In genomic region chr1:25616080-25616931, GRCh38 we compare ENCODE assay signal across 8 cellular contexts. TPM values are rescaled to one million over a fixed set of nuclear protein-coding genes. Genes with fewer than 3 reads are reported as not detected.
A peak's percentile ranks its signal among the peaks of the same experiment; 100 is the strongest.
DNase-seq lines count a peak whose midpoint lies in the region; ATAC-seq and TF ChIP-seq lines count a peak whose summit lies in the region.

Gene MAN1C1 (plus strand): TSS chr1:25616791. CDS start chr1:25617798, 1,007 bp downstream.

- peak within 1 kb of the TSS; percentile 59 to 81 (median 74) for H3K9ac ChIP-seq in BLaER1 treated with 17β-estradiol and CSF1 and Interleukin-3, amounts not matched to agents 10 nM and 100 nM

- peaks cover 28% of the 10 kb centered on the region for H3K4me1 Mint-ChIP-seq in endothelial cell (ENCODE audit: unreplicated experiment)

- DNase-seq in HL-60 (ENCODE audit: low read depth in 1 of 2, low spot score in 1 of 2) (peak; percentile 57 to 73), NOMO-1 treated with dmso at 0.1 percent for 144 hours (lab: John Stamatoyannopoulos, UW; ENCODE audit: unreplicated experiment) (peak; percentile 73), endothelial cell (ENCODE audit: low spot score) (peak; percentile 93)
- peak; percentile 83 for DNase-seq in activated CD8-positive, alpha-beta memory T cell treated with anti-CD3 and anti-CD28 coated beads, Interleukin-2, amount 50 U/mL, for 4 hours
- peak; percentile 53 for DNase-seq in stimulated activated CD8-positive, alpha-beta memory T cell treated with anti-CD3 and anti-CD28 coated beads, Interleukin-15, amount 100 ng/mL, for 1 hour (ENCODE audit: low read depth)

- peak within 1 kb of the TSS; percentile 74 for H3K4me3 Mint-ChIP-seq in endothelial cell (ENCODE audit: unreplicated experiment)

- TF ChIP-seq CTCF in HL-60 (IDR thresholded peaks at IDR 0.05; ENCODE audit: insufficient read depth, low read length): no peak
- TF ChIP-seq CTCF in endothelial cell (IDR thresholded peaks at IDR 0.05; ENCODE audit: unreplicated experiment): peak; percentile 34

- peak within 1 kb of the TSS; percentile 69 to 82 (median 75) for H3K4me3 ChIP-seq in BLaER1 treated with 17β-estradiol and CSF1 and Interleukin-3, amounts not matched to agents 10 nM and 100 nM
- H3K4me3 ChIP-seq in HL-60 (replicated peaks; ENCODE audit: insufficient read depth, low read length): peak within 1 kb of the TSS; percentile 72
- H3K4me3 ChIP-seq in mesodermal cell (ENCODE audit: extremely low read depth, insufficient read depth, low read length, poor library complexity, severe bottlenecking): peak within 1 kb of the TSS; percentile 56

- 0 to 1% methylated on average over 65 to 72 of the region's 107 CpGs for WGBS in mesodermal cell (ENCODE audit: insufficient coverage in 2 of 2), 2 experiments

- H3K4me1 ChIP-seq in BLaER1 treated with 17β-estradiol and CSF1 and Interleukin-3, amounts not matched to agents 10 nM and 100 nM: peaks cover 11 to 42% (median 30%) of the 10 kb centered on the region in 10 experiments
- peaks cover 10% of the 10 kb centered on the region for H3K4me1 ChIP-seq in mesodermal cell (ENCODE audit: control insufficient read depth, insufficient read depth, low read length, poor library complexity, severe bottlenecking)

- H3K27ac Mint-ChIP-seq in endothelial cell (ENCODE audit: unreplicated experiment): peak within 1 kb of the TSS; percentile 10

- H3K27me3 ChIP-seq in BLaER1 treated with 17β-estradiol and CSF1 and Interleukin-3, amounts not matched to agents 10 nM and 100 nM: peaks cover 23 to 49% (median 32%) of the 10 kb centered on the region in 11 experiments
- no peaks in the 10 kb centered on the region for H3K27me3 ChIP-seq in HL-60 (ENCODE audit: insufficient read depth, poor library complexity, severe bottlenecking)

- H3K4me2 ChIP-seq in BLaER1 treated with 17β-estradiol and CSF1 and Interleukin-3, amounts not matched to agents 10 nM and 100 nM: peak within 1 kb of the TSS; percentile 97 to 100 (median 100)

- ATAC-seq in GM19328 (IDR thresholded peaks at IDR 0.05; ENCODE audit: unreplicated experiment): peak; percentile 63

- H3K27me3 Mint-ChIP-seq in endothelial cell (ENCODE audit: unreplicated experiment): peaks cover 13% of the 10 kb centered on the region

- no peaks in the 10 kb centered on the region for H3K36me3 ChIP-seq in BLaER1 treated with 17β-estradiol and CSF1 and Interleukin-3, amounts not matched to agents 10 nM and 100 nM
- no peaks in the 10 kb centered on the region for H3K36me3 ChIP-seq in mesodermal cell (ENCODE audit: control insufficient read depth, insufficient read depth, low read length)

- H4K20me1 ChIP-seq in BLaER1 treated with 17β-estradiol and CSF1 and Interleukin-3, amounts not matched to agents 10 nM and 100 nM: peaks cover 0 to 38% (median 11%) of the 10 kb centered on the region in 11 experiments; a peak in 13 of 22 replicates

- peak within 1 kb of the TSS in 9 of 11 experiments; percentile 16 to 64 (median 47); a peak in 19 of 22 replicates for H3K27ac ChIP-seq in BLaER1 treated with 17β-estradiol and CSF1 and Interleukin-3, amounts not matched to agents 10 nM and 100 nM
- H3K27ac ChIP-seq in HL-60 (replicated peaks) (0 out of 2 replicates have a peak within 1 kb of the TSS, but pooled peaks have one; percentile 9), mesodermal cell (ENCODE audit: low read depth, low read length, severe bottlenecking) (no peak within 1 kb of the TSS)

- H3K9me3 Mint-ChIP-seq in endothelial cell (ENCODE audit: unreplicated experiment): no peaks in the 10 kb centered on the region

- peaks cover 4% of the 10 kb centered on the region for H3K36me3 Mint-ChIP-seq in endothelial cell (ENCODE audit: low read depth, unreplicated experiment)

- no peaks in the 10 kb centered on the region for H3K9me3 ChIP-seq in BLaER1 treated with 17β-estradiol and CSF1 and Interleukin-3, amounts not matched to agents 10 nM and 100 nM (replicated peaks in 1 of 11)
- no peaks in the 10 kb centered on the region for H3K9me3 ChIP-seq in mesodermal cell (ENCODE audit: control insufficient read depth, low read length)

RNA-seq across cellular contexts. Expression of gene MAN1C1, which starts in this region (rescaled TPM):
- total RNA-seq in endothelial cell (ENCODE audit: unreplicated experiment): 29.1 TPM
- 3.7 TPM for polyA plus RNA-seq in mesodermal cell (2013, experiment 1 of 2)
- polyA plus RNA-seq in mesodermal cell (2013, experiment 2 of 2): 4.7 TPM
